ENCODE assay signal across 8 cellular contexts in the genomic region with DNA sequence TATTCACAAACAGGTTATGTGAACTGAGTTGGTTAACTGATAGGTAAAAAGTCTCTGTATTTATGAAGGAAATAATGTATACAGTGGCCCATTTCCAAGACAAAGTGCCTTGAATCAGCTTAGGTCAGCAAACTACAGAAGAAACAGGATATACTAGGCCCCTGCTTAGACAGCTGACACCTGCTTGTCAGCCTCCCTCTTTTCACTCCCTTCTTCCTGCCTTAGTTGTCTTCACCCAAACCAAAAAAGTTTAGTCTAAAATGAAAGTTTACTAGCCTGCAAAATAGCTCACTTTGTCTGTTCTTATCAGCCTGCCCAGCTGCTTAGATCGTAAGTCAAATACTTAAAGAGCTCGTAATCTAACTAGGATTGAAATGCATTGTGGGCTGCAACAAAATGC.
DNase-seq lines count a peak whose midpoint lies in the region; ATAC-seq, FAIRE-seq and TF ChIP-seq lines count a peak whose summit lies in the region.
"Not testable (repeated sequence)": the region's sequence is repeated elsewhere in the genome, so short reads cannot be mapped to it uniquely, and the experiment has no call there.

No MANE protein-coding gene starts in this region.

- H3K27me3 ChIP-seq in DND-41 (ENCODE audit: insufficient read depth, low read length, poor library complexity); K562 (ENCODE audit: control insufficient read depth in 2 of 2, insufficient read depth in 2 of 2, low read length in 2 of 2): not testable (repeated sequence)

- WGBS in K562 (ENCODE audit: insufficient coverage, low coverage, missing lambda C conversion rate): 0% methylated on average over 2 of the region's 2 CpGs

- POLR2A ChIA-PET in K562 (lab: Yijun Ruan, JAX): not testable (repeated sequence)

- not testable (repeated sequence) for H3K9me1 ChIP-seq in K562 (ENCODE audit: control insufficient read depth, insufficient read depth, low read length)

- not testable (repeated sequence) for H3K9ac ChIP-seq in DND-41 (ENCODE audit: low read depth, low read length); K562 (ENCODE audit: insufficient read depth in 1 of 2, low read depth in 2 of 2, low read length in 2 of 2)

- DNase-seq in DND-41: peak; percentile 15
- DNase-seq in LNCaP clone FGC (ENCODE audit: low read depth): peak; percentile 69
- DNase-seq in NCI-H69 (lab: John Stamatoyannopoulos, UW): peak; percentile 20
- peak; percentile 79 for DNase-seq in OCI-M1 (lab: John Stamatoyannopoulos, UW)
- peak in 1 of 4 experiments; percentile 29 for DNase-seq in K562 (ENCODE audit: extremely low read depth in 1 of 4, low spot score in 3 of 4)
- DNase-seq in left kidney (ENCODE audit: low read depth, low spot score): peak; percentile 51
- DNase-seq in progenitor cell of endocrine pancreas (ENCODE audit: low spot score, unreplicated experiment): not testable (repeated sequence)

- in situ Hi-C loops in K562 (cut with MboI): not testable (repeated sequence)

- not testable (repeated sequence) for H3K36me3 Mint-ChIP-seq in nephron (ENCODE audit: low read depth); progenitor cell of endocrine pancreas (ENCODE audit: insufficient read depth)

- H2AFZ ChIP-seq in DND-41 (ENCODE audit: low read depth, low read length): peak overlapping the region; percentile 51; the same call in 1 of the 2 replicates
- not testable (repeated sequence) for H2AFZ ChIP-seq in K562 (ENCODE audit: low read depth, low read length)

- not testable (repeated sequence) for TF ChIP-seq RAD21 in K562 (CRISPR knock-in tag; conservative IDR thresholded peaks at IDR 0.05 in 1 of 2, IDR thresholded peaks at IDR 0.05 in 1 of 2)

- not testable (repeated sequence) for H3K9me3 Mint-ChIP-seq in nephron; progenitor cell of endocrine pancreas (ENCODE audit: low read depth)

- H3K4me1 Mint-ChIP-seq in nephron (peaks cover 38% of the 10 kb centered on the region), progenitor cell of endocrine pancreas (ENCODE audit: low read depth) (peaks cover 46% of the 10 kb centered on the region)

- not testable (repeated sequence) for H3K9me3 ChIP-seq in DND-41 (ENCODE audit: insufficient read depth, low read length, severe bottlenecking); K562 (replicated peaks; ENCODE audit: control insufficient read depth, insufficient read depth, low read depth, low read length)

- not testable (repeated sequence) for TF ChIP-seq EP300 in K562 (IDR thresholded peaks at IDR 0.05; ENCODE audit: low read length)

- ATAC-seq in DND-41 (ENCODE audit: insufficient read depth, low read depth) (peak; percentile 79), K562 (peak; percentile 16; the same call in 1 of the 3 replicates)

- not testable (repeated sequence) for FAIRE-seq in K562 (lab: Jason Lieb, UNC)

- H3K4me2 ChIP-seq in DND-41 (ENCODE audit: insufficient read depth, low read length): peak overlapping the region; percentile 8
- not testable (repeated sequence) for H3K4me2 ChIP-seq in K562 (ENCODE audit: insufficient read depth, low read length)

- peaks cover 16% of the 10 kb centered on the region for H3K4me1 ChIP-seq in DND-41 (ENCODE audit: insufficient read depth, low read length)
- H3K4me1 ChIP-seq in K562 (replicated peaks in 1 of 2; ENCODE audit: control insufficient read depth in 2 of 2, insufficient read depth in 2 of 2, low read length in 2 of 2): not testable (repeated sequence)

- CTCF ChIA-PET in K562 (lab: Yijun Ruan, JAX; ENCODE audit: low intra/inter-chr PET ratio): not testable (repeated sequence)

- peak overlapping the region; percentile 81 to 88 (median 82) for H3K27ac Mint-ChIP-seq in nephron
- H3K27ac Mint-ChIP-seq in progenitor cell of endocrine pancreas: peak overlapping the region; percentile 3

- H4K20me1 ChIP-seq in DND-41 (ENCODE audit: insufficient read depth, low read length); K562 (replicated peaks; ENCODE audit: control insufficient read depth, insufficient read depth, low read length): not testable (repeated sequence)

- BruUV-seq in K562 (replicated peaks; lab: Mats Ljungman, UMichigan): not testable (repeated sequence)

- H3K27ac ChIP-seq in DND-41 (ENCODE audit: low read length) (peak overlapping the region; percentile 68), K562 (ENCODE audit: extremely low read depth, low read depth, low read length) (0 out of 3 replicates have a peak overlapping the region, but pooled peaks have one; percentile 3)

- intact Hi-C loops in K562 (cut with micrococcal nuclease): not testable (repeated sequence)

- not testable (repeated sequence) for TF ChIP-seq POLR2A in K562 (conservative IDR thresholded peaks at IDR 0.05)

- not testable (repeated sequence) for H3K36me3 ChIP-seq in DND-41 (ENCODE audit: insufficient read depth, low read length); K562 (ENCODE audit: control insufficient read depth, insufficient read depth, low read length)

- H3K4me3 ChIP-seq in DND-41 (ENCODE audit: low read depth in 1 of 2, low read length in 2 of 2); LNCaP clone FGC (ENCODE audit: low read depth, low read length); K562: not testable (repeated sequence)

- H3K79me2 ChIP-seq in DND-41 (ENCODE audit: insufficient read depth, low read length); K562 (ENCODE audit: control insufficient read depth, insufficient read depth, low read length): not testable (repeated sequence)

- peak overlapping the region in 1 of 3 experiments; percentile 7 for H3K4me3 Mint-ChIP-seq in nephron
- not testable (repeated sequence) for H3K4me3 Mint-ChIP-seq in progenitor cell of endocrine pancreas (ENCODE audit: low read depth)

- not testable (repeated sequence) for H3K27me3 Mint-ChIP-seq in nephron (ENCODE audit: low read depth); progenitor cell of endocrine pancreas

- TF ChIP-seq CTCF in DND-41 (IDR thresholded peaks at IDR 0.05; ENCODE audit: borderline replicate concordance, extremely low read depth, low read length, poor library complexity, severe bottlenecking); LNCaP clone FGC (IDR thresholded peaks at IDR 0.05; ENCODE audit: control insufficient read depth, extremely low read depth, insufficient read depth); K562 (IDR thresholded peaks at IDR 0.05 in 2 of 3, conservative IDR thresholded peaks at IDR 0.05 in 1 of 3; ENCODE audit: insufficient read depth in 2 of 3, low read depth in 1 of 3, low read length in 3 of 3); nephron (IDR thresholded peaks at IDR 0.05; ENCODE audit: unreplicated experiment in 3 of 3); progenitor cell of endocrine pancreas (IDR thresholded peaks at IDR 0.05; ENCODE audit: unreplicated experiment): not testable (repeated sequence)

TF ChIP-seq in K562, 482 proteins besides CTCF, POLR2A, EP300 and RAD21:
- TF ChIP-seq, protein P1, sequence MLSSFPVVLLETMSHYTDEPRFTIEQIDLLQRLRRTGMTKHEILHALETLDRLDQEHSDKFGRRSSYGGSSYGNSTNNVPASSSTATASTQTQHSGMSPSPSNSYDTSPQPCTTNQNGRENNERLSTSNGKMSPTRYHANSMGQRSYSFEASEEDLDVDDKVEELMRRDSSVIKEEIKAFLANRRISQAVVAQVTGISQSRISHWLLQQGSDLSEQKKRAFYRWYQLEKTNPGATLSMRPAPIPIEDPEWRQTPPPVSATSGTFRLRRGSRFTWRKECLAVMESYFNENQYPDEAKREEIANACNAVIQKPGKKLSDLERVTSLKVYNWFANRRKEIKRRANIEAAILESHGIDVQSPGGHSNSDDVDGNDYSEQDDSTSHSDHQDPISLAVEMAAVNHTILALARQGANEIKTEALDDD (IDR thresholded peaks at IDR 0.05): 0 out of 2 replicates have a peak, but pooled peaks have one; percentile 43
- TF ChIP-seq ZNF316 (IDR thresholded peaks at IDR 0.05) (peak; percentile 48; the same call in 1 of the 2 replicates), CBFA2T3 (IDR thresholded peaks at IDR 0.05) (peak; percentile 31; the same call in 1 of the 2 replicates), TCF3 (CRISPR knock-in tag; IDR thresholded peaks at IDR 0.05) (peak; percentile 79), GATA2 (CRISPR knock-in tag; IDR thresholded peaks at IDR 0.05) (peak; percentile 45; the same call in 1 of the 2 replicates), CXXC5 (CRISPR knock-in tag; IDR thresholded peaks at IDR 0.05) (0 out of 2 replicates have a peak, but pooled peaks have one; percentile 27), MEIS2 (IDR thresholded peaks at IDR 0.05; ENCODE audit: partially characterized antibody) (peak; percentile 16)
